8 cellular contexts compared by ENCODE assay signal in genomic region chr16:30659507-30660423, GRCh38. TPM values are rescaled to one million over a fixed set of nuclear protein-coding genes. Genes with fewer than 3 reads are reported as not detected.
DNase-seq lines count a peak whose midpoint lies in the region; ATAC-seq and TF ChIP-seq lines count a peak whose summit lies in the region.

No MANE protein-coding gene starts in this region.

- ATAC-seq in HG02973 (IDR thresholded peaks at IDR 0.05; ENCODE audit: unreplicated experiment) (no peak), HG03095 (IDR thresholded peaks at IDR 0.05; ENCODE audit: unreplicated experiment) (no peak)

- H3K9ac ChIP-seq in liver (ENCODE audit: low read depth in 1 of 2, low read length in 2 of 2): peak overlapping the region; percentile 84 to 94

- no peaks in the 10 kb centered on the region for H3K9me3 ChIP-seq in liver (ENCODE audit: control insufficient read depth in 4 of 4, low read length in 3 of 4)

- TF ChIP-seq RAD21 in liver (IDR thresholded peaks at IDR 0.05): no peak

- peaks cover 16 to 42% (median 30%) of the 10 kb centered on the region in 4 donors for H3K36me3 ChIP-seq in liver (ENCODE audit: control insufficient read depth in 4 of 4, insufficient read depth in 3 of 4, low read depth in 1 of 4, low read length in 3 of 4)

- CTCF ChIA-PET in HEK293T (lab: Yijun Ruan, JAX): interaction anchor here (1.0 to 2.2 kb wide), 3 partner anchors 16 to 34 kb away, joined by 4 to 9 read pairs (median 4); no protein-coding TSS in a partner anchor

- no peak for TF ChIP-seq CTCF in liver (IDR thresholded peaks at IDR 0.05; ENCODE audit: low read depth, low read length, missing input control)

- POLR2A ChIA-PET in HEK293T (lab: Yijun Ruan, JAX): interaction anchor here (0.6 to 4.5 kb wide), 28 partner anchors 8 to 289 kb away, joined by 3 to 57 read pairs (median 6); partner anchors contain the start of genes DCTPP1, PHKG2, PRR14 and SEPHS2

- DNase-seq in HEK293T (ENCODE audit: extremely low spot score) (peak; percentile 60), T-helper 9 cell (peak; percentile 38), caudate nucleus (lab: John Stamatoyannopoulos, UW) (peak in 7 of 61 donors; percentile 4 to 37 (median 15)), germinal center (ENCODE audit: low spot score) (no peak)
- peak; percentile 14 to 16 for DNase-seq in stimulated activated CD8-positive, alpha-beta memory T cell treated with anti-CD3 and anti-CD28 coated beads, Interleukin-2, amount 100 ng/mL, for 1 hour (ENCODE audit: low read depth in 2 of 2)

- no peaks in the 10 kb centered on the region for H3K27me3 ChIP-seq in liver (ENCODE audit: control insufficient read depth in 4 of 4, insufficient read depth in 4 of 4, low read length in 3 of 4)

- peak overlapping the region; percentile 100 for H3K27ac ChIP-seq in caudate nucleus (ENCODE audit: low read depth, low read length)
- H3K27ac ChIP-seq in liver (ENCODE audit: low read depth in 1 of 2, low read length in 2 of 2): peak overlapping the region; percentile 93 to 95

- peaks cover 3 to 37% (median 31%) of the 10 kb centered on the region in 4 donors for H3K4me1 ChIP-seq in liver (ENCODE audit: control insufficient read depth in 4 of 4, insufficient read depth in 4 of 4, low read length in 3 of 4)

- WGBS in liver: 3% methylated on average over 84 of the region's 84 CpGs

- H3K4me3 ChIP-seq in liver (ENCODE audit: low read depth in 1 of 3, low read length in 3 of 3): peak overlapping the region; percentile 65 to 88 (median 83)

TF ChIP-seq in HEK293T, 16 proteins besides CTCF, POLR2A, EP300 and RAD21:
- no peak for TF ChIP-seq TARDBP (IDR thresholded peaks at IDR 0.05)
TF ChIP-seq in HEK293T: peak in this region for 0.

TF ChIP-seq in liver, 16 proteins besides CTCF, POLR2A, EP300 and RAD21:
- TF ChIP-seq, protein P1, sequence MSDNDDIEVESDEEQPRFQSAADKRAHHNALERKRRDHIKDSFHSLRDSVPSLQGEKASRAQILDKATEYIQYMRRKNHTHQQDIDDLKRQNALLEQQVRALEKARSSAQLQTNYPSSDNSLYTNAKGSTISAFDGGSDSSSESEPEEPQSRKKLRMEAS (IDR thresholded peaks at IDR 0.05): no peak
- TF ChIP-seq EGR1 (IDR thresholded peaks at IDR 0.05; ENCODE audit: low read depth in 2 of 2) (no peak), JUND (IDR thresholded peaks at IDR 0.05) (no peak), TAF1 (conservative IDR thresholded peaks at IDR 0.05) (no peak), HNF4A (conservative IDR thresholded peaks at IDR 0.05) (no peak), FOXA2 (IDR thresholded peaks at IDR 0.05) (no peak), FOXA1 (IDR thresholded peaks at IDR 0.05) (no peak), GABPA (IDR thresholded peaks at IDR 0.05 in 1 of 2, conservative IDR thresholded peaks at IDR 0.05 in 1 of 2) (no peak), SP1 (IDR thresholded peaks at IDR 0.05) (no peak), HNF4G (IDR thresholded peaks at IDR 0.05) (no peak), RXRA (IDR thresholded peaks at IDR 0.05) (no peak), NR2F2 (IDR thresholded peaks at IDR 0.05) (no peak), REST (IDR thresholded peaks at IDR 0.05) (no peak), YY1 (IDR thresholded peaks at IDR 0.05) (no peak), ZBTB33 (IDR thresholded peaks at IDR 0.05) (no peak)
- TF ChIP-seq, protein P2, sequence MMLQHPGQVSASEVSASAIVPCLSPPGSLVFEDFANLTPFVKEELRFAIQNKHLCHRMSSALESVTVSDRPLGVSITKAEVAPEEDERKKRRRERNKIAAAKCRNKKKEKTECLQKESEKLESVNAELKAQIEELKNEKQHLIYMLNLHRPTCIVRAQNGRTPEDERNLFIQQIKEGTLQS (IDR thresholded peaks at IDR 0.05): no peak

RNA-seq across cellular contexts. Expression of gene FBRS, which starts 1.5 kb away (rescaled TPM):
- 10 to 100 TPM in 1 of 2 donors, 1 to 10 TPM in 1; 7.3 to 15.1 TPM for total RNA-seq in liver
- 10 to 100 TPM in 1 of 2 donors, 1 to 10 TPM in 1; 4.1 to 15.5 TPM for polyA plus RNA-seq in liver

RNA-seq across cellular contexts. Expression of gene PRR14, which starts 9.0 kb away (rescaled TPM):
- 1 to 10 TPM; 7.5 to 9.1 TPM for total RNA-seq in liver
- polyA plus RNA-seq in liver: 10 to 100 TPM in 1 of 2 donors, 1 to 10 TPM in 1; 8.6 to 13.5 TPM

RNA-seq across cellular contexts. Expression of gene SRCAP, which starts 39.2 kb away (rescaled TPM):
- 10 to 100 TPM; 26.8 to 27.7 TPM for total RNA-seq in liver
- 1 to 10 TPM; 7.6 to 8.7 TPM for polyA plus RNA-seq in liver

RNA-seq across cellular contexts. Expression of gene ZNF689, which starts 49.6 kb away (rescaled TPM):
- total RNA-seq in liver: 1 to 10 TPM; 4.6 to 5.8 TPM
- 1 to 10 TPM; 2.6 to 4.0 TPM for polyA plus RNA-seq in liver
